Comparison of ENCODE assay signal across 8 cellular contexts in the genomic region with DNA sequence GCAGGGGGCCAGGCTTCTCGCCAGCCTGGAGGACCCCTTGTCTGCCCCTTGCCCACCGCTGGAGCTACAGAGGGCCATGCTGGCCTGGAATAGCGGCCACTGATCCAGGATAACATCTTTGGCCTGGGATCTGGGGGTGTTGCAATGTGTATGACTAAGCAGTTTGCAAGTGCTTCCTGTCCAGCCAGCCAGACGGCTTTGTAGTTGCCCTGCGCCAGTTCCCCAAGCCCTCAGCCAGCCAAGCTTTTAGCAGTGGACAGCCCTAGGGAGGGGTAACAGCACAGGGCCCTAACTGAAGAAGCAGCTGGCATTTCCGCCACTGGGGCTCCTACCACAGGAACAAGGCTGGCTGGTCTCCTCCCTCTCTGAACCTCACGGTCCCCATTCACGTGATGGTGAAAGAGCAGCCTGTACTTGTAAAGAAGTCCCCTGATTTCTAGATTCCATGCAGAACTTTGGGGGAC.
A peak's percentile ranks its signal among the peaks of the same experiment; 100 is the strongest.
DNase-seq lines count a peak whose midpoint lies in the region; ATAC-seq lines count a peak whose summit lies in the region.

No MANE protein-coding gene starts in this region.

- DNase-seq in HuH-7 (ENCODE audit: low spot score) (peak; percentile 32), anterior cingulate cortex (lab: John Stamatoyannopoulos, UW) (peak in 51 of 58 donors; percentile 21 to 87 (median 61)), hippocampal formation (lab: John Stamatoyannopoulos, UW) (peak; percentile 63 to 69), stromal cell of bone marrow (ENCODE audit: low read depth) (peak; percentile 88), GM19238 (ENCODE audit: insufficient read length, low spot score) (no peak)

- H3K4me1 ChIP-seq in ACC112 (ENCODE audit: control insufficient read depth, insufficient read depth, low read length, unreplicated experiment) = peaks cover 18% of the 10 kb centered on the region

- no peak for ATAC-seq in HG03025 (IDR thresholded peaks at IDR 0.05; ENCODE audit: low FRiP score, unreplicated experiment)
- ATAC-seq in GM18873 (IDR thresholded peaks at IDR 0.05; ENCODE audit: low FRiP score, unreplicated experiment) = no peak

- no peaks in the 10 kb centered on the region for H3K79me2 ChIP-seq in ACC112 (ENCODE audit: control insufficient read depth, insufficient read depth, low read length, unreplicated experiment)

- H2AFZ ChIP-seq in ACC112 (ENCODE audit: low read length, unreplicated experiment) = no peak overlapping the region

- H3K36me3 ChIP-seq in ACC112 (ENCODE audit: insufficient read depth, low read length) = no peaks in the 10 kb centered on the region

- no peaks in the 10 kb centered on the region for H3K27me3 ChIP-seq in ACC112 (ENCODE audit: insufficient read depth, low read length)

- peak overlapping the region; percentile 75 for H3K27ac ChIP-seq in ACC112 (ENCODE audit: low read depth, low read length)

- H3K4me3 ChIP-seq in ACC112 (ENCODE audit: low read depth, low read length) = peak overlapping the region; percentile 57
